In genomic region chr12:130965214-130965613, GRCh38 we compare ENCODE assay signal across 26 cellular contexts. TPM values are rescaled to one million over a fixed set of nuclear protein-coding genes. Genes with fewer than 3 reads are reported as not detected.
"Had no signal": no experiment of that assay in that cellular context is flagged by ENCODE, and none has a peak within 500 bp of the region (broad histone marks: within the 10 kb centered on the region; RNA-seq: fewer than 3 reads in every experiment).

No MANE protein-coding gene starts in this region.

- H3K9me3 Mint-ChIP-seq: activated T-cell treated with anti-CD3 and anti-CD28 coated beads, Interleukin-2, amount 50 U/mL, for 24 hours; activated T-helper 17 cell treated with anti-CD3 and anti-CD28 coated beads, Interleukin-2, amount 50 U/mL, for 72 hours; central memory CD8-positive, alpha-beta T cell; effector memory CD8-positive, alpha-beta T cell; naive B cell; stimulated activated naive CD8-positive, alpha-beta T cell treated with anti-CD3 and anti-CD28 coated beads, Interleukin-15, Interleukin-2, amounts not matched to agents 100 ng/mL and 50 ng/mL, for 24 hours; T-cell; T-helper 2 cell treated with Interferon-gamma antibody and Interleukin-4, amounts not matched to agents 5 μg/mL and 100 μg/mL, for 36 hours had no signal

- H3K36me3 ChIP-seq: right lobe of liver, thyroid gland, WERI-Rb-1 had no signal

- H3K27ac ChIP-seq: hepatocyte, right lobe of liver, skin epidermis, thyroid gland, upper lobe of right lung, WERI-Rb-1 had no signal

- H3K4me1 ChIP-seq: thyroid gland had no signal

- DNase-seq: activated CD4-positive, alpha-beta T cell treated with anti-CD3 and anti-CD28 coated beads for 1 hour; activated CD4-positive, alpha-beta T cell treated with anti-CD3 and anti-CD28 coated beads, Interleukin-2, amount 50 U/mL, for 1 hour; activated CD8-positive, alpha-beta memory T cell treated with anti-CD3 and anti-CD28 coated beads, Interleukin-2, amount 50 U/mL, for 4 hours; activated T-cell treated with anti-CD3 and anti-CD28 coated beads, Interleukin-2, amount 50 U/mL, for 24 hours; effector memory CD8-positive, alpha-beta T cell; glutamatergic neuron; left cardiac atrium; mesendoderm; naive B cell; nucleus accumbens; right lobe of liver; stimulated activated CD4-positive, alpha-beta T cell treated with anti-CD3 and anti-CD28 coated beads, Interleukin-1b, Interleukin-23, amount 100 ng/mL, for 48 hours; substantia nigra; T-cell; thyroid gland; upper lobe of right lung; WERI-Rb-1 had no signal

- H3K4me3 Mint-ChIP-seq: activated naive CD8-positive, alpha-beta T cell; activated T-cell treated with anti-CD3 and anti-CD28 coated beads, Interleukin-2, amount 50 U/mL, for 24 hours; activated T-helper 17 cell treated with anti-CD3 and anti-CD28 coated beads, Interleukin-2, amount 50 U/mL, for 72 hours; central memory CD8-positive, alpha-beta T cell; effector memory CD8-positive, alpha-beta T cell; naive B cell; stimulated activated naive CD8-positive, alpha-beta T cell treated with anti-CD3 and anti-CD28 coated beads, Interleukin-15, Interleukin-2, amounts not matched to agents 100 ng/mL and 50 ng/mL, for 24 hours; T-cell; T-helper 2 cell treated with Interferon-gamma antibody and Interleukin-4, amounts not matched to agents 5 μg/mL and 100 μg/mL, for 36 hours had no signal

- H3K27me3 ChIP-seq: hepatocyte, right lobe of liver, thyroid gland, upper lobe of right lung had no signal

- H3K4me3 ChIP-seq: hepatocyte, right lobe of liver, skin epidermis, thyroid gland, upper lobe of right lung had no signal

- H3K9me3 ChIP-seq: right lobe of liver, thyroid gland, upper lobe of right lung had no signal

- ATAC-seq: activated T-helper 17 cell treated with anti-CD3 and anti-CD28 coated beads, Interleukin-2, amount 50 U/mL, for 72 hours; effector memory CD8-positive, alpha-beta T cell; esophagus mucosa; left cardiac atrium; right lobe of liver; T-cell; upper lobe of right lung had no signal

- H3K36me3 Mint-ChIP-seq: T-cell had no signal

- H3K4me1 Mint-ChIP-seq: activated T-helper 17 cell treated with anti-CD3 and anti-CD28 coated beads, Interleukin-2, amount 50 U/mL, for 72 hours; central memory CD8-positive, alpha-beta T cell; T-cell had no signal

- H3K27ac Mint-ChIP-seq: activated naive CD8-positive, alpha-beta T cell; activated T-cell treated with anti-CD3 and anti-CD28 coated beads, Interleukin-2, amount 50 U/mL, for 24 hours; activated T-helper 17 cell treated with anti-CD3 and anti-CD28 coated beads, Interleukin-2, amount 50 U/mL, for 72 hours; effector memory CD8-positive, alpha-beta T cell; naive B cell; stimulated activated naive CD8-positive, alpha-beta T cell treated with anti-CD3 and anti-CD28 coated beads, Interleukin-15, Interleukin-2, amounts not matched to agents 100 ng/mL and 50 ng/mL, for 24 hours; T-cell; T-helper 2 cell treated with Interferon-gamma antibody and Interleukin-4, amounts not matched to agents 5 μg/mL and 100 μg/mL, for 36 hours had no signal

RNA-seq across cellular contexts. Expression of gene ADGRD1, which starts 11.5 kb away (rescaled TPM):
- total RNA-seq: endothelial cell of umbilical vein had no signal
